1 cellular context compared by ENCODE assay signal in the genomic region with DNA sequence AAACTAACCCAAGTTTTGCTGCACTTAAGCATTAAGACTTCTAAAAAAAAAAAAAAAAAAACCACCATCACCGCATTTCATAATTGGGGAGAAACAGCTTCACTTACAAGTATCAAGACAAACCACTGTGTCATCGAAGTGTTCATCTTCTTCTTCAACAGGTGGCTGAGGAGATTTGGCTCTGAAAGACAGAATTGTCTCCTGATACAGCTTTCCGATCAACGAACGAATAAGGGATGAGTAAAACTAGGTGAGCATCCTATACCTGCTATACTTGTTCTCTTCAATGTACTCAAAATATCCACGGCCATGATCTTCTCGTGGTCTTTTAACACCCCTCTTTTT.
TF ChIP-seq lines count a peak whose summit lies in the region.

No MANE protein-coding gene starts in this region.

TF ChIP-seq in IMR-90, 13 proteins besides CTCF, POLR2A, EP300 and RAD21:
- TF ChIP-seq MXI1 (IDR thresholded peaks at IDR 0.05; ENCODE audit: borderline replicate concordance, low read depth, low read length) = no peak
- no peak for TF ChIP-seq SMC3 (IDR thresholded peaks at IDR 0.05; ENCODE audit: low read depth, low read length)
- TF ChIP-seq RFX5 (IDR thresholded peaks at IDR 0.05; ENCODE audit: low read depth, low read length) = no peak
- TF ChIP-seq CEBPB (IDR thresholded peaks at IDR 0.05; ENCODE audit: low read depth, low read length) = no peak
- TF ChIP-seq CHD1 (IDR thresholded peaks at IDR 0.05; ENCODE audit: low read depth, low read length) = no peak
- TF ChIP-seq, protein P1, sequence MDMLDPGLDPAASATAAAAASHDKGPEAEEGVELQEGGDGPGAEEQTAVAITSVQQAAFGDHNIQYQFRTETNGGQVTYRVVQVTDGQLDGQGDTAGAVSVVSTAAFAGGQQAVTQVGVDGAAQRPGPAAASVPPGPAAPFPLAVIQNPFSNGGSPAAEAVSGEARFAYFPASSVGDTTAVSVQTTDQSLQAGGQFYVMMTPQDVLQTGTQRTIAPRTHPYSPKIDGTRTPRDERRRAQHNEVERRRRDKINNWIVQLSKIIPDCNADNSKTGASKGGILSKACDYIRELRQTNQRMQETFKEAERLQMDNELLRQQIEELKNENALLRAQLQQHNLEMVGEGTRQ (IDR thresholded peaks at IDR 0.05; ENCODE audit: low read depth, low read length) = no peak
- TF ChIP-seq NFE2L2 (IDR thresholded peaks at IDR 0.05; ENCODE audit: low read depth, low read length) = no peak
- no peak for TF ChIP-seq RCOR1 (IDR thresholded peaks at IDR 0.05; ENCODE audit: insufficient replicate concordance, low read length)
